Comparison of ENCODE assay signal across 8 cellular contexts in the genomic region with DNA sequence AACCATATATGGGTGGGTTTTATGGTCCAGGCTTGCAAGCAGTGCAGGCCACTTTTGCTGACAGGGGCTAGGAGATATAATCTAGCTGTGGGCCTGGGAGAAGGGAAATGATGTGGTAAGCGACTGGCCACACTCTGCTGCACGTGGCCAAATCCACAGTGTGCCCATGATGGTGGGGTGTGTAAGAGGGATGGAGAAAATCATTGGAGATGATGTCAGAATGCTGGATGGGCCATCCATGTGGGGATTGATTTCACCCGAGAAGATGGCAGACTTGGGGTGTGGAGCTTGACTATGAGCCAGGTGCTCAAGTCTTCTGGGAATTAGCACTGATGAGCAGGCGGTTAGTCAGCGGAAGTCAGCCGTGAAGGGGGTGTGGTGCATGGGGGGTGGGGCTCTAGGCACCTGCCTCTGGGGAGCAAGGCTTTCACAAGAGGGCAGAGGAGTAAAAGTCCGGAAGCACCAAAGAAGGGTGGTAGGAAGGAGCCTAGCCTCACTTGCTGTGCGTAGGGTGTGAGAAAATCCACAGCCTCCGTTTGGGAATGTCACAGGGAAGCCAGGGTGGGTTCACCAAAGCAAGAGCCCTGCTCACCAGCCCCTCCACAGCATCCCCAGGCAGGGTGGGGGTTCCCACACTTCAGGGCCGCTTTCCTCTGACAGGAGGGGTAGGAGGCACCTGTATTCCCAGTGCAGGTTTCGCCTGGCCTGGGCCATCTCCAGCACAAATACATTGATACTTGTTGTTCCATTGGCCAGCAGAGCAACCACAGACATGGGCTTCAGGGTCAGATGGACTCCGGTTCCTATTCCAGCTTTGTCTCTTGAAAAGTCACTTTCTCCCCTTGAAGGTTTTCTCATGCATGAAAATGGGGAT. TPM values are rescaled to one million over a fixed set of nuclear protein-coding genes. Genes with fewer than 3 reads are reported as not detected.
DNase-seq lines count a peak whose midpoint lies in the region; ATAC-seq and TF ChIP-seq lines count a peak whose summit lies in the region.
"Had no signal": no experiment of that assay in that cellular context is flagged by ENCODE, and none has a peak within 500 bp of the region (broad histone marks: within the 10 kb centered on the region; RNA-seq: fewer than 3 reads in every experiment).

No MANE protein-coding gene starts in this region.

- H3K4me1 ChIP-seq in mucosa of descending colon (ENCODE audit: low read depth): no peaks in the 10 kb centered on the region

- no peak for TF ChIP-seq CTCF in mucosa of descending colon (IDR thresholded peaks at IDR 0.05)

- intact Hi-C loops in mucosa of descending colon (cut with DNase I, micrococcal nuclease): no loop called here

- H3K9me3 ChIP-seq in mucosa of descending colon: no peaks in the 10 kb centered on the region

- DNase-seq in GM19238 (ENCODE audit: insufficient read length, low spot score) (peak; percentile 74), NCI-H510A (lab: John Stamatoyannopoulos, UW) (peak; percentile 74), mucosa of descending colon (no peak), NCI-H2227 (lab: John Stamatoyannopoulos, UW; ENCODE audit: unreplicated experiment) (no peak), substantia nigra (lab: John Stamatoyannopoulos, UW) (no peak), DMS153 treated with DMSO at 0.1 percent for 48 hours (lab: John Stamatoyannopoulos, UW; ENCODE audit: unreplicated experiment) (no peak)

- ATAC-seq in HG02938 (IDR thresholded peaks at IDR 0.05; ENCODE audit: unreplicated experiment): peak; percentile 62
- ATAC-seq in mucosa of descending colon: peak; percentile 54

- no peak overlapping the region for H3K4me3 ChIP-seq in mucosa of descending colon

- H3K36me3 ChIP-seq in mucosa of descending colon (ENCODE audit: low read depth): no peaks in the 10 kb centered on the region

- no peak overlapping the region for H3K27ac ChIP-seq in substantia nigra (ENCODE audit: low read depth, low read length, poor library complexity, severe bottlenecking)

RNA-seq across cellular contexts. Expression of a gene that starts 44.5 kb away (rescaled TPM):
- 10 to 100 TPM in 2 of 3 donors, 1 to 10 TPM in 1; 4.1 to 50.9 (median 11.6) TPM for total RNA-seq in mucosa of descending colon
- total RNA-seq: T-helper 1 cell treated with Interleukin-12 subunit alpha and Interleukin-12 subunit beta and Interleukin-4 antibody, amounts not matched to agents 30 ng/mL and 1 ng/mL, for 36 hours had no signal

Comparison
In these comparisons a context has a peak if more than half of its experiments do, and no peak if none do; other contexts are left out.
1. DNase-seq: peak in GM19238 (single experiment) and NCI-H510A (single experiment); none in mucosa of descending colon (0 of 3), NCI-H2227 (single experiment), substantia nigra (0 of 49) and DMS153 treated with DMSO at 0.1 percent for 48 hours (single experiment).